8 cellular contexts compared by ENCODE assay signal in genomic region chr11:13955971-13956421, GRCh38. TPM values are rescaled to one million over a fixed set of nuclear protein-coding genes. Genes with fewer than 3 reads are reported as not detected.
DNase-seq lines count a peak whose midpoint lies in the region; ATAC-seq and TF ChIP-seq lines count a peak whose summit lies in the region.

No MANE protein-coding gene starts in this region.

- no peak overlapping the region for H3K27ac Mint-ChIP-seq in stimulated activated memory B cell treated with anti-CD40 and anti-IgM and Interleukin-4, amounts not matched to agents 10 μg/mL and 1 μg/mL and 100 μg/mL, for 72 hours

- H3K9me3 Mint-ChIP-seq in stimulated activated memory B cell treated with anti-CD40 and anti-IgM and Interleukin-4, amounts not matched to agents 10 μg/mL and 1 μg/mL and 100 μg/mL, for 72 hours = no peaks in the 10 kb centered on the region

- intact Hi-C loops in dorsolateral prefrontal cortex (cut with DNase I) = loop anchor here (2.0 to 10.0 kb wide), 2 partner anchors 189 to 293 kb away; no protein-coding TSS in a partner anchor

- WGBS in lung, 2 donors = 42 to 45% methylated on average over 5 of the region's 5 CpGs

- H3K4me3 Mint-ChIP-seq in stimulated activated memory B cell treated with anti-CD40 and anti-IgM and Interleukin-4, amounts not matched to agents 10 μg/mL and 1 μg/mL and 100 μg/mL, for 72 hours = no peak overlapping the region

- H3K4me1 Mint-ChIP-seq in stimulated activated memory B cell treated with anti-CD40 and anti-IgM and Interleukin-4, amounts not matched to agents 10 μg/mL and 1 μg/mL and 100 μg/mL, for 72 hours = no peaks in the 10 kb centered on the region

- DNase-seq in AG20443 (ENCODE audit: low spot score) (peak; percentile 68), NCI-H1694 treated with DMSO at 0.1 percent for 48 hours (lab: John Stamatoyannopoulos, UW) (peak; percentile 35), dorsolateral prefrontal cortex (peak in 8 of 10 donors; percentile 23 to 67 (median 54)), lung (ENCODE audit: low spot score) (peak; percentile 56)
- peak; percentile 17 for DNase-seq in activated CD4-positive, CD25-positive, alpha-beta regulatory T cell treated with anti-CD3 and anti-CD28 coated beads, Interleukin-2, amount 50 U/mL, for 16 hours (ENCODE audit: low read depth, low spot score)

- H3K27me3 ChIP-seq in dorsolateral prefrontal cortex (peaks cover 0 to 13% (median 0%) of the 10 kb centered on the region in 45 donors), lung (ENCODE audit: control insufficient read depth, insufficient read depth) (no peaks in the 10 kb centered on the region)

- H3K9me3 ChIP-seq in lung (ENCODE audit: control insufficient read depth in 2 of 2, insufficient read depth in 1 of 2, low read length in 1 of 2) = no peaks in the 10 kb centered on the region

- TF ChIP-seq CTCF in dorsolateral prefrontal cortex (IDR thresholded peaks at IDR 0.05 in 54 of 56, conservative IDR thresholded peaks at IDR 0.05 in 2 of 56; ENCODE audit: low read depth in 1 of 56, partially characterized antibody in 56 of 56) (peak; percentile 72 to 98 (median 88)), lung (IDR thresholded peaks at IDR 0.05; ENCODE audit: control extremely low read depth, extremely low read depth) (peak; percentile 79)

- no peaks in the 10 kb centered on the region for H3K4me1 ChIP-seq in lung (ENCODE audit: control insufficient read depth in 2 of 2, insufficient read depth in 2 of 2, low read length in 2 of 2)

- ATAC-seq in GM19463 (IDR thresholded peaks at IDR 0.05; ENCODE audit: unreplicated experiment) (peak; percentile 56), lung (ENCODE audit: insufficient read depth, low FRiP score) (peak; percentile 70), HG03442 (IDR thresholded peaks at IDR 0.05; ENCODE audit: unreplicated experiment) (no peak)
- ATAC-seq in stimulated activated memory B cell treated with anti-CD40 and anti-IgM and Interleukin-4, amounts not matched to agents 10 μg/mL and 1 μg/mL and 100 μg/mL, for 72 hours = peak; percentile 51

- peaks cover 24% of the 10 kb centered on the region for H3K27me3 Mint-ChIP-seq in stimulated activated memory B cell treated with anti-CD40 and anti-IgM and Interleukin-4, amounts not matched to agents 10 μg/mL and 1 μg/mL and 100 μg/mL, for 72 hours

- no peak overlapping the region for H3K27ac ChIP-seq in dorsolateral prefrontal cortex
- no peak overlapping the region for H3K27ac ChIP-seq in lung (ENCODE audit: low read depth in 1 of 2, low read length in 1 of 2)

- H3K4me3 ChIP-seq in dorsolateral prefrontal cortex = no peak overlapping the region
- no peak overlapping the region for H3K4me3 ChIP-seq in lung

- H3K36me3 Mint-ChIP-seq in stimulated activated memory B cell treated with anti-CD40 and anti-IgM and Interleukin-4, amounts not matched to agents 10 μg/mL and 1 μg/mL and 100 μg/mL, for 72 hours = no peaks in the 10 kb centered on the region

- no peaks in the 10 kb centered on the region for H3K36me3 ChIP-seq in lung (ENCODE audit: control insufficient read depth in 2 of 2, insufficient read depth in 2 of 2, low read length in 2 of 2)

RNA-seq across cellular contexts. Expression of gene SPON1, which starts 6.5 kb away (rescaled TPM):
- total RNA-seq in dorsolateral prefrontal cortex (10 to 100 TPM; 15.4 to 89.4 (median 39.1) TPM), lung (10 to 100 TPM; 91.1 to 98.6 TPM)
- polyA plus RNA-seq in lung = 10 to 100 TPM in 1 of 2 donors, 1 to 10 TPM in 1; 8.4 to 28.6 TPM

Comparison
In these comparisons a context has a peak if more than half of its experiments do, and no peak if none do; other contexts are left out.
1. DNase-seq: peak in every context shown above with its lines; median percentile 68 in AG20443; 56 in lung; 54 in dorsolateral prefrontal cortex; 35 in NCI-H1694 treated with DMSO at 0.1 percent for 48 hours; 17 in activated CD4-positive, CD25-positive, alpha-beta regulatory T cell treated with anti-CD3 and anti-CD28 coated beads, Interleukin-2, amount 50 U/mL, for 16 hours.